In genomic region chr9:70101265-70101664, GRCh38 we compare ENCODE assay signal across 26 cellular contexts. TPM values are rescaled to one million over a fixed set of nuclear protein-coding genes. Genes with fewer than 3 reads are reported as not detected.
DNase-seq lines count a peak whose midpoint lies in the region; ATAC-seq and TF ChIP-seq lines count a peak whose summit lies in the region.
"Had no signal": no experiment of that assay in that cellular context is flagged by ENCODE, and none has a peak within 500 bp of the region (broad histone marks: within the 10 kb centered on the region; RNA-seq: fewer than 3 reads in every experiment).

No MANE protein-coding gene starts in this region.

- DNase-seq in AG08396 (ENCODE audit: low spot score) (peak; percentile 26), LHCN-M2 (ENCODE audit: low read depth) (peak; percentile 32), chondrocyte (ENCODE audit: low spot score) (no peak), glomerular visceral epithelial cell (ENCODE audit: extremely low spot score) (peak; percentile 11), nephron progenitor cell (no peak), NCI-H82 treated with DMSO at 0.1 percent for 48 hours (lab: John Stamatoyannopoulos, UW; ENCODE audit: unreplicated experiment) (no peak)
- DNase-seq in activated CD8-positive, alpha-beta memory T cell treated with anti-CD3 and anti-CD28 coated beads, Interleukin-2, amount 50 U/mL, for 4 hours = no peak
- DNase-seq: activated CD8-positive, alpha-beta T cell treated with anti-CD3 and anti-CD28 coated beads, Interleukin-2, amount 10 ng/mL, durations not matched to agents 7 days and 5 days; activated naive CD4-positive, alpha-beta T cell; activated T-cell treated with anti-CD3 and anti-CD28 coated beads, Interleukin-2, amount 50 U/mL, for 24 hours; amniotic stem cell; effector CD4-positive, alpha-beta T cell; GDM1; hypothalamus; naive B cell; NCI-H1092 treated with DMSO at 0.1 percent for 48 hours; NCI-H2081 treated with DMSO at 0.1 percent for 48 hours; right lobe of liver had no signal

- TF ChIP-seq CTCF in chondrocyte (IDR thresholded peaks at IDR 0.05) = no peak
- TF ChIP-seq CTCF in nephron progenitor cell (IDR thresholded peaks at IDR 0.05) = no peak

- peaks cover 6% of the 10 kb centered on the region for H3K36me3 Mint-ChIP-seq in chondrocyte (ENCODE audit: low read depth)
- no peaks in the 10 kb centered on the region for H3K36me3 Mint-ChIP-seq in nephron progenitor cell (ENCODE audit: low read depth)
- H3K36me3 Mint-ChIP-seq: memory B cell, naive B cell had no signal

- no peak overlapping the region for H3K4me3 Mint-ChIP-seq in chondrocyte (ENCODE audit: unreplicated experiment)
- H3K4me3 Mint-ChIP-seq in nephron progenitor cell = no peak overlapping the region
- H3K4me3 Mint-ChIP-seq: activated CD8-positive, alpha-beta T cell treated with anti-CD3 and anti-CD28 coated beads, Interleukin-2, amount 10 ng/mL, durations not matched to agents 7 days and 5 days; activated T-cell treated with anti-CD3 and anti-CD28 coated beads, Interleukin-2, amount 50 U/mL, for 24 hours; central memory CD8-positive, alpha-beta T cell; GM23338; memory B cell; naive B cell had no signal

- ATAC-seq in HG03354 (IDR thresholded peaks at IDR 0.05; ENCODE audit: poor library complexity, severe bottlenecking, unreplicated experiment) = no peak
- ATAC-seq: activated CD4-positive, CD25-positive, alpha-beta regulatory T cell treated with anti-CD3 and anti-CD28 coated beads, Interleukin-2, amount 50 U/mL, for 24 hours; activated CD8-positive, alpha-beta T cell treated with anti-CD3 and anti-CD28 coated beads, Interleukin-2, amount 10 ng/mL, durations not matched to agents 7 days and 5 days; esophagus mucosa; GM23338; right lobe of liver had no signal

- peaks cover 10% of the 10 kb centered on the region for H3K4me1 Mint-ChIP-seq in chondrocyte (ENCODE audit: low read depth)
- no peaks in the 10 kb centered on the region for H3K4me1 Mint-ChIP-seq in nephron progenitor cell
- H3K4me1 Mint-ChIP-seq: central memory CD8-positive, alpha-beta T cell; GM23338; memory B cell; naive B cell had no signal

- H3K9me3 Mint-ChIP-seq in chondrocyte (ENCODE audit: low read depth) (peaks cover 4% of the 10 kb centered on the region), nephron progenitor cell (no peaks in the 10 kb centered on the region)
- H3K9me3 Mint-ChIP-seq: activated T-cell treated with anti-CD3 and anti-CD28 coated beads, Interleukin-2, amount 50 U/mL, for 24 hours; central memory CD8-positive, alpha-beta T cell; GM23338; memory B cell had no signal

- H3K27me3 Mint-ChIP-seq in chondrocyte (ENCODE audit: low read depth) (no peaks in the 10 kb centered on the region), nephron progenitor cell (ENCODE audit: low read depth, poor library complexity) (peaks cover 2% of the 10 kb centered on the region)

- peak overlapping the region; percentile 45 for H3K27ac Mint-ChIP-seq in chondrocyte (ENCODE audit: unreplicated experiment)
- H3K27ac Mint-ChIP-seq in nephron progenitor cell = no peak overlapping the region
- H3K27ac Mint-ChIP-seq: activated CD8-positive, alpha-beta T cell treated with anti-CD3 and anti-CD28 coated beads, Interleukin-2, amount 10 ng/mL, durations not matched to agents 7 days and 5 days; activated T-cell treated with anti-CD3 and anti-CD28 coated beads, Interleukin-2, amount 50 U/mL, for 24 hours; GM23338; memory B cell; naive B cell had no signal

RNA-seq across cellular contexts. Expression of gene MAMDC2, which starts 57.6 kb away (rescaled TPM):
- total RNA-seq in LHCN-M2 (2014; rRNA removed) (42.1 and 53.2 TPM in 2 replicates), chondrocyte (76.7 to 92.6 TPM (median 77.5 TPM) in 3 replicates)
- polyA plus RNA-seq in LHCN-M2 (2012) = 19.7 TPM
- total RNA-seq: activated CD8-positive, alpha-beta T cell treated with anti-CD3 and anti-CD28 coated beads, Interleukin-2, amount 10 ng/mL, durations not matched to agents 7 days and 5 days; NCI-H460; RPMI7951 had no signal

Comparison
In these comparisons a context has a peak if more than half of its experiments do, and no peak if none do; other contexts are left out.
1. DNase-seq: peak in AG08396 (single experiment), LHCN-M2 (single experiment) and glomerular visceral epithelial cell (single experiment); none in chondrocyte (single experiment), activated CD8-positive, alpha-beta memory T cell treated with anti-CD3 and anti-CD28 coated beads, Interleukin-2, amount 50 U/mL, for 4 hours (single experiment), nephron progenitor cell (single experiment) and NCI-H82 treated with DMSO at 0.1 percent for 48 hours (single experiment).